10 cellular contexts compared by ENCODE assay signal in the genomic region with DNA sequence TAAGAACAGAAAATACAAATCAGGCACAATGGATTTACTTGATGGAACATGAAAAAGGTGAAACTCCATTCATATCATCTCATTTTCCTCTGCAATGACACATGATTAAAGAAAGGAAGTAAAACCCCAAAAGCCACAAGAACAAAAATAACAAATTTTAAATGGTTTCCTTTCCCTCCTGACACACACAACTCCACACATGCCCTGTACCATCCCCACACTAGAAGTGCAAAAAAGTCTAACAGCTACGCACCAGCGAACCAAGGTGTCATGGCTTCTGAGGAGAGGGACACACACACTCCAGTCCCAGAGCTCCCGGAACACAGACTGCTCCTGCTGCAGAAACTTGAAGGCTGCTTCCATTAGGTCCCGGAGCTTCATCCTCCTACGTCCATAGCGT. TPM values are rescaled to one million over a fixed set of nuclear protein-coding genes. Genes with fewer than 3 reads are reported as not detected.
A peak's percentile ranks its signal among the peaks of the same experiment; 100 is the strongest.
DNase-seq lines count a peak whose midpoint lies in the region; ATAC-seq and TF ChIP-seq lines count a peak whose summit lies in the region.
"Had no signal": no experiment of that assay in that cellular context is flagged by ENCODE, and none has a peak within 500 bp of the region (broad histone marks: within the 10 kb centered on the region; RNA-seq: fewer than 3 reads in every experiment).

No MANE protein-coding gene starts in this region.

- H4K20me1 ChIP-seq in KMS-11 (ENCODE audit: insufficient read depth), result no peaks in the 10 kb centered on the region

- H3K27ac ChIP-seq in KMS-11 (no peak overlapping the region), skeletal muscle tissue (ENCODE audit: low read depth, low read length) (peak overlapping the region; percentile 72)
- H3K27ac ChIP-seq: epithelial cell of prostate had no signal

- H3K4me3 Mint-ChIP-seq in activated T-cell treated with anti-CD3 and anti-CD28 coated beads, Interleukin-2, amount 50 U/mL, for 72 hours, result peak overlapping the region; percentile 38 to 66
- peak overlapping the region; percentile 62 for H3K4me3 Mint-ChIP-seq in activated T-helper 1 cell treated with anti-CD3 and anti-CD28 coated beads, Interleukin-12 subunit alpha, Interleukin-12 subunit beta, Interleukin-2, Interleukin-4 antibody, amounts not matched to agents 30 ng/mL and 10 ng/mL and 1 ng/mL, durations not matched to agents 14 hours and 24 hours and 36 hours

- TF ChIP-seq CTCF in KMS-11 (conservative IDR thresholded peaks at IDR 0.05; ENCODE audit: low read depth, low read length), result no peak

- no peaks in the 10 kb centered on the region for H3K9me3 Mint-ChIP-seq in activated T-cell treated with anti-CD3 and anti-CD28 coated beads, Interleukin-2, amount 50 U/mL, for 72 hours
- no peaks in the 10 kb centered on the region for H3K9me3 Mint-ChIP-seq in activated T-helper 1 cell treated with anti-CD3 and anti-CD28 coated beads, Interleukin-12 subunit alpha, Interleukin-12 subunit beta, Interleukin-2, Interleukin-4 antibody, amounts not matched to agents 30 ng/mL and 10 ng/mL and 1 ng/mL, durations not matched to agents 14 hours and 24 hours and 36 hours

- H3K27me3 ChIP-seq in KMS-11 (ENCODE audit: insufficient read depth, low read depth), result no peaks in the 10 kb centered on the region
- H3K27me3 ChIP-seq in skeletal muscle tissue (ENCODE audit: control insufficient read depth in 3 of 3, insufficient read depth in 3 of 3, low read length in 3 of 3), result no peaks in the 10 kb centered on the region

- no peak for DNase-seq in activated T-cell treated with anti-CD3 and anti-CD28 coated beads, Interleukin-2, amount 50 U/mL, for 72 hours
- no peak for DNase-seq in activated T-cell treated with anti-CD3 and anti-CD28 coated beads, Interleukin-2, amount 50 U/mL, for 1 hour
- DNase-seq in activated T-helper 1 cell treated with anti-CD3 and anti-CD28 coated beads, Interleukin-12 subunit alpha, Interleukin-12 subunit beta, Interleukin-2, Interleukin-4 antibody, amounts not matched to agents 30 ng/mL and 10 ng/mL and 1 ng/mL, durations not matched to agents 14 hours and 24 hours and 36 hours (ENCODE audit: low spot score), result no peak
- no peak for DNase-seq in D341Med (ENCODE audit: low spot score)
- DNase-seq: T-helper 9 cell had no signal

- H2AFZ ChIP-seq in KMS-11 (ENCODE audit: low read depth), result no peak overlapping the region

- peaks cover 30% of the 10 kb centered on the region for H3K4me1 Mint-ChIP-seq in activated T-cell treated with anti-CD3 and anti-CD28 coated beads, Interleukin-2, amount 50 U/mL, for 72 hours (ENCODE audit: low read depth)
- peaks cover 29% of the 10 kb centered on the region for H3K4me1 Mint-ChIP-seq in activated T-helper 1 cell treated with anti-CD3 and anti-CD28 coated beads, Interleukin-12 subunit alpha, Interleukin-12 subunit beta, Interleukin-2, Interleukin-4 antibody, amounts not matched to agents 30 ng/mL and 10 ng/mL and 1 ng/mL, durations not matched to agents 14 hours and 24 hours and 36 hours (ENCODE audit: low read depth)

- peak overlapping the region; percentile 57 for H3K4me2 ChIP-seq in KMS-11

- peaks cover 8% of the 10 kb centered on the region; the same call in 1 of the 2 replicates for H3K79me2 ChIP-seq in KMS-11 (ENCODE audit: insufficient read depth, low read depth)

- H3K27me3 Mint-ChIP-seq in activated T-cell treated with anti-CD3 and anti-CD28 coated beads, Interleukin-2, amount 50 U/mL, for 72 hours (ENCODE audit: low read depth), result no peaks in the 10 kb centered on the region
- H3K27me3 Mint-ChIP-seq in activated T-helper 1 cell treated with anti-CD3 and anti-CD28 coated beads, Interleukin-12 subunit alpha, Interleukin-12 subunit beta, Interleukin-2, Interleukin-4 antibody, amounts not matched to agents 30 ng/mL and 10 ng/mL and 1 ng/mL, durations not matched to agents 14 hours and 24 hours and 36 hours (ENCODE audit: insufficient read depth), result no peaks in the 10 kb centered on the region

- H3K4me3 ChIP-seq in KMS-11 (IDR thresholded peaks at IDR 0.05; ENCODE audit: insufficient read depth, low read depth, low read length), result no peak overlapping the region
- no peak overlapping the region for H3K4me3 ChIP-seq in skeletal muscle tissue (ENCODE audit: low read length in 3 of 3)

- H3K36me3 ChIP-seq in KMS-11 (ENCODE audit: insufficient read depth) (no peaks in the 10 kb centered on the region), skeletal muscle tissue (ENCODE audit: control insufficient read depth in 3 of 3, insufficient read depth in 3 of 3, low read length in 3 of 3) (peaks cover 0 to 28% (median 14%) of the 10 kb centered on the region in 3 donors)

- ATAC-seq in activated T-cell treated with anti-CD3 and anti-CD28 coated beads, Interleukin-2, amount 50 U/mL, for 72 hours (replicated peaks in 1 of 2), result peak; percentile 51 to 58
- ATAC-seq in GM19395 (IDR thresholded peaks at IDR 0.05; ENCODE audit: unreplicated experiment) (no peak), GM19455 (IDR thresholded peaks at IDR 0.05; ENCODE audit: unreplicated experiment) (no peak)

- H3K9me3 ChIP-seq in skeletal muscle tissue (ENCODE audit: control insufficient read depth in 3 of 3, low read length in 3 of 3), result no peaks in the 10 kb centered on the region

- H3K9ac ChIP-seq in KMS-11 (no peak overlapping the region), skeletal muscle tissue (ENCODE audit: low read depth in 1 of 3, low read length in 3 of 3) (no peak overlapping the region)

- intact Hi-C loops in activated T-helper 1 cell treated with anti-CD3 and anti-CD28 coated beads, Interleukin-12 subunit alpha, Interleukin-12 subunit beta, Interleukin-2, Interleukin-4 antibody, amounts not matched to agents 30 ng/mL and 10 ng/mL and 1 ng/mL, durations not matched to agents 14 hours and 24 hours and 36 hours (cut with micrococcal nuclease), result loop anchor here (1.0 kb wide), 2 partner anchors 25 to 502 kb away; partner anchors contain the start of genes BACH2 and MDN1

- peaks cover 4 to 43% of the 10 kb centered on the region in 2 donors for H3K36me3 Mint-ChIP-seq in activated T-cell treated with anti-CD3 and anti-CD28 coated beads, Interleukin-2, amount 50 U/mL, for 72 hours (ENCODE audit: insufficient read depth in 2 of 2)
- peaks cover 39% of the 10 kb centered on the region for H3K36me3 Mint-ChIP-seq in activated T-helper 1 cell treated with anti-CD3 and anti-CD28 coated beads, Interleukin-12 subunit alpha, Interleukin-12 subunit beta, Interleukin-2, Interleukin-4 antibody, amounts not matched to agents 30 ng/mL and 10 ng/mL and 1 ng/mL, durations not matched to agents 14 hours and 24 hours and 36 hours (ENCODE audit: low read depth)

- H3K4me1 ChIP-seq in KMS-11 (ENCODE audit: low read depth, poor library complexity, severe bottlenecking) (peaks cover 29% of the 10 kb centered on the region), skeletal muscle tissue (ENCODE audit: control insufficient read depth in 3 of 3, insufficient read depth in 3 of 3, low read length in 3 of 3) (peaks cover 0 to 18% (median 13%) of the 10 kb centered on the region in 3 donors)

- H3K27ac Mint-ChIP-seq in activated T-cell treated with anti-CD3 and anti-CD28 coated beads, Interleukin-2, amount 50 U/mL, for 72 hours, result peak overlapping the region; percentile 72
- H3K27ac Mint-ChIP-seq in activated T-helper 1 cell treated with anti-CD3 and anti-CD28 coated beads, Interleukin-12 subunit alpha, Interleukin-12 subunit beta, Interleukin-2, Interleukin-4 antibody, amounts not matched to agents 30 ng/mL and 10 ng/mL and 1 ng/mL, durations not matched to agents 14 hours and 24 hours and 36 hours, result peak overlapping the region; percentile 72

RNA-seq across cellular contexts. Expression of gene MDN1, which starts 25.3 kb away (rescaled TPM):
- total RNA-seq in activated T-cell treated with anti-CD3 and anti-CD28 coated beads, Interleukin-2, amount 50 U/mL, for 72 hours, result 10 to 100 TPM; 41.0 to 48.2 TPM
- 74.6 and 77.9 TPM in 2 replicates for total RNA-seq in activated T-helper 1 cell treated with anti-CD3 and anti-CD28 coated beads, Interleukin-12 subunit alpha, Interleukin-12 subunit beta, Interleukin-2, Interleukin-4 antibody, amounts not matched to agents 30 ng/mL and 10 ng/mL and 1 ng/mL, durations not matched to agents 14 hours and 24 hours and 36 hours
- 30.8 TPM for total RNA-seq in skeletal muscle tissue

RNA-seq across cellular contexts. Expression of gene CASP8AP2, which starts 35.4 kb away (rescaled TPM):
- total RNA-seq in activated T-cell treated with anti-CD3 and anti-CD28 coated beads, Interleukin-2, amount 50 U/mL, for 72 hours, result 10 to 100 TPM; 27.2 to 36.1 TPM
- 38.3 and 40.2 TPM in 2 replicates for total RNA-seq in activated T-helper 1 cell treated with anti-CD3 and anti-CD28 coated beads, Interleukin-12 subunit alpha, Interleukin-12 subunit beta, Interleukin-2, Interleukin-4 antibody, amounts not matched to agents 30 ng/mL and 10 ng/mL and 1 ng/mL, durations not matched to agents 14 hours and 24 hours and 36 hours
- 7.3 TPM for total RNA-seq in skeletal muscle tissue

Comparison
In these comparisons a context has a peak if more than half of its experiments do, and no peak if none do; other contexts are left out.
1. ATAC-seq: peak in activated T-cell treated with anti-CD3 and anti-CD28 coated beads, Interleukin-2, amount 50 U/mL, for 72 hours (2 of 2); none in GM19395 (single experiment) and GM19455 (single experiment).